ENCODE assay signal across 7 cellular contexts in genomic region chr18:44742741-44743311, GRCh38.
DNase-seq lines count a peak whose midpoint lies in the region; ATAC-seq and TF ChIP-seq lines count a peak whose summit lies in the region.

No MANE protein-coding gene starts in this region.

- WGBS in thyroid gland, 2 donors = 21 to 29% methylated on average over 3 of the region's 3 CpGs

- H3K9me3 ChIP-seq in MG63 = no peaks in the 10 kb centered on the region
- H3K9me3 ChIP-seq in WERI-Rb-1 (ENCODE audit: severe bottlenecking) = no peaks in the 10 kb centered on the region
- no peaks in the 10 kb centered on the region for H3K9me3 ChIP-seq in thyroid gland

- TF ChIP-seq CTCF in WERI-Rb-1 (IDR thresholded peaks at IDR 0.05; ENCODE audit: low read depth, low read length) (no peak), kidney epithelial cell (IDR thresholded peaks at IDR 0.05; ENCODE audit: insufficient read depth, low read length, poor library complexity, severe bottlenecking) (no peak), thyroid gland (IDR thresholded peaks at IDR 0.05) (no peak)

- H3K36me3 ChIP-seq in MG63 (no peaks in the 10 kb centered on the region), WERI-Rb-1 (no peaks in the 10 kb centered on the region), kidney epithelial cell (ENCODE audit: control insufficient read depth, insufficient read depth, low read length) (no peaks in the 10 kb centered on the region), thyroid gland (no peaks in the 10 kb centered on the region)

- H3K4me1 ChIP-seq in thyroid gland = peaks cover 11 to 27% of the 10 kb centered on the region in 2 donors

- intact Hi-C loops in thyroid gland (cut with DNase I) = no loop called here

- no peak for TF ChIP-seq POLR2A in thyroid gland (IDR thresholded peaks at IDR 0.05)

- no peak overlapping the region for H3K4me3 ChIP-seq in MG63
- H3K4me3 ChIP-seq in WERI-Rb-1 (ENCODE audit: low read depth, low read length) = no peak overlapping the region
- no peak overlapping the region for H3K4me3 ChIP-seq in kidney epithelial cell (ENCODE audit: low read depth, low read length)
- H3K4me3 ChIP-seq in thyroid gland (replicated peaks in 1 of 3) = no peak overlapping the region

- ATAC-seq in HG02759 (IDR thresholded peaks at IDR 0.05; ENCODE audit: unreplicated experiment) = no peak
- ATAC-seq in GM18868 (IDR thresholded peaks at IDR 0.05; ENCODE audit: unreplicated experiment) = no peak

- DNase-seq in MG63 (peak; percentile 48), WERI-Rb-1 (peak; percentile 14), kidney epithelial cell (ENCODE audit: low read depth) (peak; percentile 35), thyroid gland (peak; percentile 57 to 59), GF-D8 (lab: John Stamatoyannopoulos, UW) (no peak)

- H3K27ac ChIP-seq in WERI-Rb-1 (peak overlapping the region; percentile 67), thyroid gland (peak overlapping the region in 2 of 3 donors; percentile 21 to 33)

- H3K27me3 ChIP-seq in MG63 (no peaks in the 10 kb centered on the region), WERI-Rb-1 (ENCODE audit: insufficient read depth, low read depth, severe bottlenecking) (no peaks in the 10 kb centered on the region), kidney epithelial cell (ENCODE audit: control insufficient read depth, insufficient read depth, low read length) (peaks cover 6% of the 10 kb centered on the region), thyroid gland (no peaks in the 10 kb centered on the region)
